In the genomic region with DNA sequence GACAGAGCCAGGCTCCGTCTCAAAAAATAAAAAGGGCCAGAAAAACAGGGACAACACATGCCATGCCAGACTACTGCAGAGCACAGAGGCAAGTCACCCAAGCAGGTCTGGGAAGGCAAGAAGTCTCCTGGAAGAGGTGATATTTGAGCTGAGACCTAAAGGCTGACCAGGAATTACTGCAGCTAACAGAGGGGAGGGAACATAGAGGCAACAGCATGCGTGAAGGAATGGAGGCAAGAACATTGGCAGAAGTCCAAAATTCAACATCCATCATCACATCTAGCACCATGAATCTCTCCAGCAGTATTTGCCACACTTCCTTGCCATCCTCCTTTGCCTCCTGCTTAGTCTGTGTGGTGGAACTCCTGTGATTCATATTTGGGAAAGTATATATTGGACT, we compare ENCODE assay signal across 8 cellular contexts. TPM values are rescaled to one million over a fixed set of nuclear protein-coding genes. Genes with fewer than 3 reads are reported as not detected.
DNase-seq lines count a peak whose midpoint lies in the region; ATAC-seq and TF ChIP-seq lines count a peak whose summit lies in the region.

No MANE protein-coding gene starts in this region.

- TF ChIP-seq RAD21 in HCT116 (IDR thresholded peaks at IDR 0.05; ENCODE audit: low read depth), result no peak

- peaks cover 8 to 10% of the 10 kb centered on the region in 2 donors for H3K36me3 Mint-ChIP-seq in activated naive CD4-positive, alpha-beta T cell treated with anti-CD3 and anti-CD28 coated beads, Interleukin-2, amount 50 U/mL, for 72 hours

- H3K36me3 ChIP-seq in HCT116 (ENCODE audit: control insufficient read depth in 1 of 2, insufficient read depth in 2 of 2, low read length in 2 of 2) (peaks cover 0 to 7% of the 10 kb centered on the region in 2 experiments; a peak in 1 of 4 replicates), left lung (no peaks in the 10 kb centered on the region)

- peaks cover 38% of the 10 kb centered on the region for H3K79me2 ChIP-seq in HCT116 (ENCODE audit: insufficient read depth, low read length)

- no peak for TF ChIP-seq POLR2A in HCT116 (IDR thresholded peaks at IDR 0.05; ENCODE audit: borderline replicate concordance, extremely low read depth, insufficient read depth, insufficient read length)

- POLR2A ChIA-PET in HCT116 (lab: Charles Lee), result no interaction called here

- RAD21 ChIA-PET in HCT116 (lab: Charles Lee; ENCODE audit: low non-redundant PET in 1 of 2, low total read pairs in 2 of 2, uncharacterized antibody in 2 of 2, unreplicated experiment in 2 of 2), result interaction anchor here in 1 of 2 experiments (1.3 kb wide), 1 partner anchor 348 kb away, joined by 5 read pairs; no protein-coding TSS in a partner anchor

- peak overlapping the region; percentile 87 to 96 for H3K4me3 ChIP-seq in HCT116 (replicated peaks in 1 of 2; ENCODE audit: low read depth in 1 of 2, low read length in 2 of 2)
- H3K4me3 ChIP-seq in left lung, result peak overlapping the region; percentile 71 to 85

- ATAC-seq in HCT116 (no peak), left lung (no peak), HG03565 (IDR thresholded peaks at IDR 0.05; ENCODE audit: unreplicated experiment) (no peak), HG03439 (IDR thresholded peaks at IDR 0.05; ENCODE audit: unreplicated experiment) (no peak), HG02870 (IDR thresholded peaks at IDR 0.05; ENCODE audit: unreplicated experiment) (no peak)
- ATAC-seq in activated naive CD4-positive, alpha-beta T cell treated with anti-CD3 and anti-CD28 coated beads, Interleukin-2, amount 50 U/mL, for 72 hours, result no peak

- H3K4me1 ChIP-seq in HCT116 (ENCODE audit: control insufficient read depth in 1 of 2, insufficient read depth in 2 of 2, low read length in 2 of 2) (peaks cover 20 to 42% of the 10 kb centered on the region in 2 experiments; a peak in 3 of 4 replicates), left lung (peaks cover 10 to 40% of the 10 kb centered on the region in 2 donors)

- peak overlapping the region; percentile 63 for H2AFZ ChIP-seq in HCT116 (ENCODE audit: low read depth, low read length, poor library complexity, severe bottlenecking)

- H4K20me1 ChIP-seq in HCT116 (ENCODE audit: insufficient read depth), result no peaks in the 10 kb centered on the region

- TF ChIP-seq CTCF in HCT116 (IDR thresholded peaks at IDR 0.05 in 2 of 3, conservative IDR thresholded peaks at IDR 0.05 in 1 of 3; ENCODE audit: borderline replicate concordance in 1 of 3, insufficient read depth in 1 of 3, low read depth in 2 of 3, low read length in 2 of 3) (no peak), left lung (IDR thresholded peaks at IDR 0.05) (no peak)

- H3K27me3 ChIP-seq in HCT116 (ENCODE audit: insufficient read depth, low read length) (no peaks in the 10 kb centered on the region), left lung (no peaks in the 10 kb centered on the region)

- H3K4me2 ChIP-seq in HCT116 (ENCODE audit: low read length), result peak overlapping the region; percentile 84

- no peaks in the 10 kb centered on the region for H3K9me2 ChIP-seq in HCT116 (ENCODE audit: insufficient read depth)

- H3K9ac ChIP-seq in HCT116 (ENCODE audit: low read length), result peak overlapping the region; percentile 92

- no peaks in the 10 kb centered on the region for H3K9me3 Mint-ChIP-seq in activated naive CD4-positive, alpha-beta T cell treated with anti-CD3 and anti-CD28 coated beads, Interleukin-2, amount 50 U/mL, for 72 hours

- BruUV-seq in HCT116 (replicated peaks; lab: Mats Ljungman, UMichigan), result no TSS peak

- DNase-seq in A172 (ENCODE audit: low spot score), result peak; percentile 20
- DNase-seq in HCT116 (ENCODE audit: low read depth, low spot score), result no peak
- DNase-seq in activated naive CD4-positive, alpha-beta T cell treated with anti-CD3 and anti-CD28 coated beads, Interleukin-2, amount 50 U/mL, for 72 hours (ENCODE audit: low spot score in 2 of 2), result no peak
- no peak for DNase-seq in left lung
- DNase-seq in MV-4-11 (lab: John Stamatoyannopoulos, UW), result no peak

- intact Hi-C loops in HCT116 (cut with micrococcal nuclease) (loop anchor here (5.0 kb wide), 3 partner anchors 191 to 306 kb away; no protein-coding TSS in a partner anchor), left lung (cut with DNase I) (no loop called here)

- H3K9me3 ChIP-seq in HCT116 (ENCODE audit: control insufficient read depth in 1 of 2, insufficient read depth in 1 of 2, low read depth in 1 of 2, low read length in 2 of 2) (no peaks in the 10 kb centered on the region), left lung (no peaks in the 10 kb centered on the region)

- no peak overlapping the region; the same call in 1 of the 2 replicates for H3K27ac ChIP-seq in HCT116 (ENCODE audit: low read depth, low read length)
- peak overlapping the region in 1 of 2 donors; percentile 81 for H3K27ac ChIP-seq in left lung

- CTCF ChIA-PET in HCT116 (lab: Charles Lee), result interaction anchor here (1.4 kb wide), 2 partner anchors 348 kb away, joined by 4 to 9 read pairs; no protein-coding TSS in a partner anchor

- H3K27ac Mint-ChIP-seq in activated naive CD4-positive, alpha-beta T cell treated with anti-CD3 and anti-CD28 coated beads, Interleukin-2, amount 50 U/mL, for 72 hours, result peak overlapping the region; percentile 96

TF ChIP-seq in HCT116, 20 proteins besides CTCF, POLR2A, EP300 and RAD21 (continues in another document):
- TF ChIP-seq YY1 (IDR thresholded peaks at IDR 0.05; ENCODE audit: extremely low read depth, insufficient replicate concordance, low read depth, low read length) (no peak), EZH2 (IDR thresholded peaks at IDR 0.05) (no peak), SIN3A (IDR thresholded peaks at IDR 0.05; ENCODE audit: low read depth) (no peak), EZH2phosphoT487 (IDR thresholded peaks at IDR 0.05; ENCODE audit: borderline replicate concordance) (no peak), JUND (IDR thresholded peaks at IDR 0.05) (no peak), ELF1 (IDR thresholded peaks at IDR 0.05; ENCODE audit: borderline replicate concordance, low read depth) (no peak), CBX3 (IDR thresholded peaks at IDR 0.05; ENCODE audit: low read depth) (no peak), SP1 (IDR thresholded peaks at IDR 0.05; ENCODE audit: low read depth) (no peak), EGR1 (IDR thresholded peaks at IDR 0.05; ENCODE audit: low read depth) (no peak), TCF7L2 (IDR thresholded peaks at IDR 0.05; ENCODE audit: borderline replicate concordance, extremely low read depth, insufficient read depth, insufficient read length) (no peak), ZNF274 (IDR thresholded peaks at IDR 0.05; ENCODE audit: low read depth, low read length) (no peak), SRF (IDR thresholded peaks at IDR 0.05; ENCODE audit: low read depth) (no peak), POLR2AphosphoS5 (IDR thresholded peaks at IDR 0.05; ENCODE audit: low read depth, low read length) (no peak)
- TF ChIP-seq, protein P1, sequence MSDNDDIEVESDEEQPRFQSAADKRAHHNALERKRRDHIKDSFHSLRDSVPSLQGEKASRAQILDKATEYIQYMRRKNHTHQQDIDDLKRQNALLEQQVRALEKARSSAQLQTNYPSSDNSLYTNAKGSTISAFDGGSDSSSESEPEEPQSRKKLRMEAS (IDR thresholded peaks at IDR 0.05), result no peak
- TF ChIP-seq, protein P2, sequence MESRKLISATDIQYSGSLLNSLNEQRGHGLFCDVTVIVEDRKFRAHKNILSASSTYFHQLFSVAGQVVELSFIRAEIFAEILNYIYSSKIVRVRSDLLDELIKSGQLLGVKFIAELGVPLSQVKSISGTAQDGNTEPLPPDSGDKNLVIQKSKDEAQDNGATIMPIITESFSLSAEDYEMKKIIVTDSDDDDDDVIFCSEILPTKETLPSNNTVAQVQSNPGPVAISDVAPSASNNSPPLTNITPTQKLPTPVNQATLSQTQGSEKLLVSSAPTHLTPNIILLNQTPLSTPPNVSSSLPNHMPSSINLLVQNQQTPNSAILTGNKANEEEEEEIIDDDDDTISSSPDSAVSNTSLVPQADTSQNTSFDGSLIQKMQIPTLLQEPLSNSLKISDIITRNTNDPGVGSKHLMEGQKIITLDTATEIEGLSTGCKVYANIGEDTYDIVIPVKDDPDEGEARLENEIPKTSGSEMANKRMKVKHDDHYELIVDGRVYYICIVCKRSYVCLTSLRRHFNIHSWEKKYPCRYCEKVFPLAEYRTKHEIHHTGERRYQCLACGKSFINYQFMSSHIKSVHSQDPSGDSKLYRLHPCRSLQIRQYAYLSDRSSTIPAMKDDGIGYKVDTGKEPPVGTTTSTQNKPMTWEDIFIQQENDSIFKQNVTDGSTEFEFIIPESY (IDR thresholded peaks at IDR 0.05; ENCODE audit: extremely low read depth, insufficient replicate concordance, low read length), result no peak
- TF ChIP-seq, protein P3, sequence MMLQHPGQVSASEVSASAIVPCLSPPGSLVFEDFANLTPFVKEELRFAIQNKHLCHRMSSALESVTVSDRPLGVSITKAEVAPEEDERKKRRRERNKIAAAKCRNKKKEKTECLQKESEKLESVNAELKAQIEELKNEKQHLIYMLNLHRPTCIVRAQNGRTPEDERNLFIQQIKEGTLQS (IDR thresholded peaks at IDR 0.05), result no peak

RNA-seq across cellular contexts. Expression of a gene that starts 0.9 kb away (rescaled TPM):
- 27.3 and 29.9 TPM in 2 replicates for total RNA-seq in A172 (2014; rRNA removed; shearing (Covaris generic))
- 35.5 TPM for total RNA-seq in HCT116 (2021; ENCODE audit: unreplicated experiment)
- 16.1 and 21.7 TPM in 2 replicates for polyA plus RNA-seq in HCT116 (2012)
- total RNA-seq in activated naive CD4-positive, alpha-beta T cell treated with anti-CD3 and anti-CD28 coated beads, Interleukin-2, amount 50 U/mL, for 72 hours, result 10 to 100 TPM in 1 of 2 donors, 1 to 10 TPM in 1; 6.6 to 14.2 TPM
- 10 to 100 TPM in 1 of 2 donors, 1 to 10 TPM in 1; 8.1 to 15.1 TPM for total RNA-seq in left lung
